Comparison of ENCODE assay signal across 19 cellular contexts in genomic region chr4:51932261-51932660, GRCh38.
DNase-seq lines count a peak whose midpoint lies in the region; ATAC-seq and TF ChIP-seq lines count a peak whose summit lies in the region.
"Had no signal": no experiment of that assay in that cellular context is flagged by ENCODE, and none has a peak within 500 bp of the region (broad histone marks: within the 10 kb centered on the region; RNA-seq: fewer than 3 reads in every experiment).

No MANE protein-coding gene starts in this region.

- ATAC-seq in HG03159 (IDR thresholded peaks at IDR 0.05; ENCODE audit: unreplicated experiment), result no peak
- ATAC-seq: activated CD8-positive, alpha-beta T cell treated with anti-CD3 and anti-CD28 coated beads, Interleukin-2, amount 10 ng/mL, durations not matched to agents 7 days and 5 days; activated naive CD8-positive, alpha-beta T cell treated with anti-CD3 and anti-CD28 coated beads, Interleukin-2, amount 50 U/mL, for 24 hours had no signal

- H3F3A ChIP-seq in GM23248 (ENCODE audit: insufficient read depth), result no peaks in the 10 kb centered on the region

- no peaks in the 10 kb centered on the region for H3K9me2 ChIP-seq in GM23248 (ENCODE audit: insufficient read depth)

- no peak for TF ChIP-seq CTCF in cardiac fibroblast (IDR thresholded peaks at IDR 0.05; ENCODE audit: low read depth, low read length)
- no peak for TF ChIP-seq CTCF in esophagus squamous epithelium (IDR thresholded peaks at IDR 0.05)

- DNase-seq in AG08395 (ENCODE audit: low spot score) (peak; percentile 55), GM23248 (peak; percentile 45), cardiac fibroblast (ENCODE audit: low read depth in 2 of 2) (peak; percentile 35 to 77), kidney tubule cell (ENCODE audit: low spot score) (peak; percentile 53), NCI-H2029 treated with DMSO at 0.1 percent for 48 hours (lab: John Stamatoyannopoulos, UW) (no peak), NCI-H524 (lab: John Stamatoyannopoulos, UW) (no peak), esophagus squamous epithelium (lab: John Stamatoyannopoulos, UW) (no peak)
- DNase-seq: activated CD8-positive, alpha-beta T cell treated with anti-CD3 and anti-CD28 coated beads, Interleukin-2, amount 10 ng/mL, durations not matched to agents 7 days and 5 days; activated naive CD8-positive, alpha-beta T cell treated with anti-CD3 and anti-CD28 coated beads, Interleukin-2, amount 50 U/mL, for 24 hours; BE2C; glutamatergic neuron; islet precursor cell; NCI-H1092 treated with DMSO at 0.1 percent for 48 hours; NCI-H774; stimulated activated CD4-positive, alpha-beta T cell treated with anti-CD3 and anti-CD28 coated beads, Interleukin-4, amount 100 ng/mL, for 1 hour had no signal

- in situ Hi-C loops in GM23248 (cut with MboI), result no loop called here

- H3K4me3 ChIP-seq in GM23248 (no peak overlapping the region), cardiac fibroblast (replicated peaks in 1 of 2; ENCODE audit: low read depth in 2 of 2, low read length in 2 of 2) (no peak overlapping the region), esophagus squamous epithelium (no peak overlapping the region)
- H3K4me3 ChIP-seq: suprapubic skin had no signal

- 12 to 21% methylated on average over 2 of the region's 2 CpGs for WGBS in GM23248 (ENCODE audit: low coverage in 1 of 2, low lambda C conversion rate in 2 of 2, missing lambda C conversion rate in 2 of 2), 2 experiments
- WGBS in esophagus squamous epithelium, 2 donors, result 40 to 42% methylated on average over 2 of the region's 2 CpGs

- no peak overlapping the region for H2AFZ ChIP-seq in GM23248

- H3K4me1 ChIP-seq in GM23248 (ENCODE audit: insufficient read depth) (no peaks in the 10 kb centered on the region), esophagus squamous epithelium (no peaks in the 10 kb centered on the region)
- H3K4me1 ChIP-seq: BE2C, suprapubic skin had no signal

- TF ChIP-seq POLR2A in esophagus squamous epithelium (IDR thresholded peaks at IDR 0.05), result no peak

- H3K79me2 ChIP-seq in GM23248 (ENCODE audit: insufficient read depth), result no peaks in the 10 kb centered on the region

- intact Hi-C loops in esophagus squamous epithelium (cut with DNase I), result no loop called here

- H3K4me2 ChIP-seq in GM23248 (ENCODE audit: unreplicated experiment), result no peak overlapping the region

- H3K9me3 ChIP-seq in GM23248 (ENCODE audit: low read depth) (no peaks in the 10 kb centered on the region), esophagus squamous epithelium (no peaks in the 10 kb centered on the region)
- H3K9me3 ChIP-seq: BE2C, neutrophil, suprapubic skin had no signal

- H3K27ac ChIP-seq in GM23248 (no peak overlapping the region), esophagus squamous epithelium (no peak overlapping the region)
- H3K27ac ChIP-seq: neutrophil, suprapubic skin, VCaP had no signal

- H3K36me3 ChIP-seq in GM23248 (ENCODE audit: low read depth), result no peaks in the 10 kb centered on the region
- H3K36me3 ChIP-seq in esophagus squamous epithelium, result no peaks in the 10 kb centered on the region
- H3K36me3 ChIP-seq: BE2C, neutrophil, suprapubic skin had no signal

- H3K27me3 ChIP-seq in GM23248 (replicated peaks; ENCODE audit: insufficient read depth) (no peaks in the 10 kb centered on the region; the same call in 1 of the 2 replicates), esophagus squamous epithelium (no peaks in the 10 kb centered on the region)
- H3K27me3 ChIP-seq: neutrophil, suprapubic skin had no signal

- no peak overlapping the region for H3K9ac ChIP-seq in GM23248

- no peaks in the 10 kb centered on the region for H4K20me1 ChIP-seq in GM23248 (ENCODE audit: insufficient read depth)

Comparison
In these comparisons a context has a peak if more than half of its experiments do, and no peak if none do; other contexts are left out.
1. DNase-seq: peak in AG08395 (single experiment), GM23248 (single experiment), cardiac fibroblast (2 of 2) and kidney tubule cell (single experiment); none in NCI-H2029 treated with DMSO at 0.1 percent for 48 hours (single experiment), NCI-H524 (0 of 2) and esophagus squamous epithelium (single experiment).